13 cellular contexts compared by ENCODE assay signal in genomic region chr2:218732052-218732760, GRCh38. TPM values are rescaled to one million over a fixed set of nuclear protein-coding genes. Genes with fewer than 3 reads are reported as not detected.
DNase-seq lines count a peak whose midpoint lies in the region; ATAC-seq, FAIRE-seq and TF ChIP-seq lines count a peak whose summit lies in the region.
"Had no signal": no experiment of that assay in that cellular context is flagged by ENCODE, and none has a peak within 500 bp of the region (broad histone marks: within the 10 kb centered on the region; RNA-seq: fewer than 3 reads in every experiment).

No MANE protein-coding gene starts in this region.

- H3K36me3 Mint-ChIP-seq in H9 (ENCODE audit: insufficient read depth in 1 of 3, low read depth in 3 of 3), result peaks cover 17 to 39% (median 26%) of the 10 kb centered on the region in 3 experiments
- H3K36me3 Mint-ChIP-seq: natural killer cell had no signal

- H3K56ac ChIP-seq in H9 (ENCODE audit: insufficient read length, low read depth, low read length), result no peak overlapping the region

- H3K4me1 ChIP-seq in H9 (ENCODE audit: insufficient read depth, low read length), result peaks cover 11% of the 10 kb centered on the region
- peaks cover 54% of the 10 kb centered on the region for H3K4me1 ChIP-seq in keratinocyte (ENCODE audit: control insufficient read depth, extremely low read depth, insufficient read depth, low read length)
- peaks cover 12% of the 10 kb centered on the region for H3K4me1 ChIP-seq in smooth muscle cell (ENCODE audit: low read depth)

- no peak for TF ChIP-seq CTCF in H9 (conservative IDR thresholded peaks at IDR 0.05)
- TF ChIP-seq CTCF in keratinocyte (optimal IDR thresholded peaks at IDR 0.05 in 1 of 3, IDR thresholded peaks at IDR 0.05 in 1 of 3, conservative IDR thresholded peaks at IDR 0.05 in 1 of 3; ENCODE audit: extremely low read depth in 1 of 3, insufficient read depth in 2 of 3, low read length in 3 of 3), result no peak
- no peak for TF ChIP-seq CTCF in smooth muscle cell (IDR thresholded peaks at IDR 0.05; ENCODE audit: borderline replicate concordance, insufficient read depth, poor library complexity, severe bottlenecking)

- no peaks in the 10 kb centered on the region for H3K27me3 Mint-ChIP-seq in H9 (ENCODE audit: low read depth)
- H3K27me3 Mint-ChIP-seq: activated naive CD4-positive, alpha-beta T cell treated with anti-CD3 and anti-CD28 coated beads, Interleukin-2, amount 50 U/mL, for 24 hours; stimulated activated naive B cell treated with anti-CD40 and anti-IgM and Interleukin-4, amounts not matched to agents 10 μg/mL and 1 μg/mL and 100 μg/mL, for 72 hours had no signal

- peak overlapping the region in 2 of 3 experiments; percentile 52 to 90; a peak in 3 of 7 replicates for H3K27ac Mint-ChIP-seq in H9
- H3K27ac Mint-ChIP-seq: activated naive CD4-positive, alpha-beta T cell treated with anti-CD3 and anti-CD28 coated beads, Interleukin-2, amount 50 U/mL, for 24 hours; natural killer cell; stimulated activated naive B cell treated with anti-CD40 and anti-IgM and Interleukin-4, amounts not matched to agents 10 μg/mL and 1 μg/mL and 100 μg/mL, for 72 hours had no signal

- H4K5ac ChIP-seq in H9 (ENCODE audit: insufficient read length, low read depth, low read length), result no peak overlapping the region

- no peak overlapping the region for H3K4ac ChIP-seq in H9 (ENCODE audit: low read depth, low read length)

- DNase-seq in H9 (no peak), keratinocyte (ENCODE audit: low read depth, low spot score) (no peak), smooth muscle cell (lab: John Stamatoyannopoulos, UW; ENCODE audit: unreplicated experiment) (no peak), NCI-H1092 treated with DMSO at 0.1 percent for 48 hours (lab: John Stamatoyannopoulos, UW) (no peak), GM19238 (ENCODE audit: insufficient read length, low spot score) (no peak)
- DNase-seq: activated CD4-positive, alpha-beta T cell treated with anti-CD3 and anti-CD28 coated beads, Interleukin-2, amount 50 U/mL, for 4 hours; natural killer cell; NCI-H524 treated with DMSO at 0.1 percent for 48 hours; stimulated activated naive B cell treated with anti-CD40 and anti-IgM and Interleukin-4, amounts not matched to agents 10 μg/mL and 1 μg/mL and 100 μg/mL, for 72 hours had no signal

- ATAC-seq in HG02678 (IDR thresholded peaks at IDR 0.05; ENCODE audit: unreplicated experiment) (no peak), GM19324 (IDR thresholded peaks at IDR 0.05; ENCODE audit: low FRiP score, unreplicated experiment) (no peak)
- ATAC-seq: natural killer cell; stimulated activated naive B cell treated with anti-CD40 and anti-IgM and Interleukin-4, amounts not matched to agents 10 μg/mL and 1 μg/mL and 100 μg/mL, for 72 hours had no signal

- H3K79me1 ChIP-seq in H9 (ENCODE audit: insufficient read depth, low read depth, low read length, poor library complexity, severe bottlenecking), result peaks cover 6% of the 10 kb centered on the region

- H3K14ac ChIP-seq in H9 (ENCODE audit: insufficient read depth, low read length), result no peak overlapping the region

- H2AFZ ChIP-seq in H9 (ENCODE audit: low read length), result no peak overlapping the region
- no peak overlapping the region for H2AFZ ChIP-seq in keratinocyte (ENCODE audit: control insufficient read depth, low read length)
- no peak overlapping the region for H2AFZ ChIP-seq in smooth muscle cell (ENCODE audit: low read depth)

- no peaks in the 10 kb centered on the region for H3K23me2 ChIP-seq in H9 (ENCODE audit: insufficient read length, low read depth, low read length, poor library complexity, severe bottlenecking)

- H3K9ac ChIP-seq in H9 (ENCODE audit: extremely low read depth, insufficient read length, low read length) (no peak overlapping the region), keratinocyte (ENCODE audit: control insufficient read depth, extremely low read depth, insufficient read depth, low read length) (peak overlapping the region; percentile 65), smooth muscle cell (ENCODE audit: low read depth) (peak overlapping the region; percentile 56)

- no peak overlapping the region for H4K91ac ChIP-seq in H9 (ENCODE audit: insufficient read length, low read depth, low read length)

- no peak overlapping the region for H2BK120ac ChIP-seq in H9 (ENCODE audit: low read depth, low read length, poor library complexity, severe bottlenecking)

- H3K9me1 ChIP-seq in keratinocyte (ENCODE audit: control insufficient read depth, extremely low read depth, insufficient read depth, low read length), result no peaks in the 10 kb centered on the region

- H3K9me3 Mint-ChIP-seq in H9, result peaks cover 5 to 9% of the 10 kb centered on the region in 2 experiments

- H3K18ac ChIP-seq in H9 (ENCODE audit: insufficient read length, low read depth, low read length), result no peak overlapping the region

- no CpG with 5 or more reads among the region's 5 CpGs for WGBS in H9 (ENCODE audit: extremely low coverage, insufficient read length, low lambda C conversion rate)
- 96% methylated on average over 5 of the region's 5 CpGs for WGBS in smooth muscle cell (ENCODE audit: low lambda C conversion rate)

- peaks cover 23% of the 10 kb centered on the region for H3F3A ChIP-seq in smooth muscle cell (ENCODE audit: low read depth)

- no peak overlapping the region for H2BK15ac ChIP-seq in H9 (ENCODE audit: low read depth, low read length)

- H3T11ph ChIP-seq in H9 (ENCODE audit: low read length), result no peak overlapping the region

- no peaks in the 10 kb centered on the region for H3K27me3 ChIP-seq in H9 (ENCODE audit: insufficient read depth, low read length)
- no peaks in the 10 kb centered on the region for H3K27me3 ChIP-seq in keratinocyte (ENCODE audit: control insufficient read depth, extremely low read depth, insufficient read depth, low read length)
- no peaks in the 10 kb centered on the region for H3K27me3 ChIP-seq in smooth muscle cell (ENCODE audit: low read depth)

- no peak overlapping the region for H3K4me3 Mint-ChIP-seq in H9
- H3K4me3 Mint-ChIP-seq: activated naive CD4-positive, alpha-beta T cell treated with anti-CD3 and anti-CD28 coated beads, Interleukin-2, amount 50 U/mL, for 24 hours; natural killer cell; stimulated activated naive B cell treated with anti-CD40 and anti-IgM and Interleukin-4, amounts not matched to agents 10 μg/mL and 1 μg/mL and 100 μg/mL, for 72 hours had no signal

- no peaks in the 10 kb centered on the region for H4K20me1 ChIP-seq in H9 (ENCODE audit: control insufficient read depth, insufficient read depth, insufficient read length)
- no peaks in the 10 kb centered on the region for H4K20me1 ChIP-seq in keratinocyte (ENCODE audit: control insufficient read depth, extremely low read depth, insufficient read depth, low read length)
- H4K20me1 ChIP-seq in smooth muscle cell (ENCODE audit: low read depth), result peaks cover 13% of the 10 kb centered on the region

- dilution Hi-C loops in keratinocyte (cut with MboI; ENCODE audit: extremely low pct_ligation_motif_present, low sequenced_read_pairs), result no loop called here

- H3K36me3 ChIP-seq in keratinocyte (ENCODE audit: control insufficient read depth in 2 of 2, extremely low read depth in 1 of 2, insufficient read depth in 2 of 2, low read length in 2 of 2) (peaks cover 4 to 15% of the 10 kb centered on the region in 2 experiments), smooth muscle cell (ENCODE audit: low read depth) (no peaks in the 10 kb centered on the region)

- peaks cover 17% of the 10 kb centered on the region; the same call in 1 of the 2 replicates for H3K79me2 ChIP-seq in H9 (ENCODE audit: insufficient read depth, low read length)
- peaks cover 56% of the 10 kb centered on the region for H3K79me2 ChIP-seq in keratinocyte (ENCODE audit: control insufficient read depth, insufficient read depth, low read length)
- H3K79me2 ChIP-seq in smooth muscle cell (ENCODE audit: low read depth), result peaks cover 49% of the 10 kb centered on the region

- no peak overlapping the region for H2AK5ac ChIP-seq in H9 (ENCODE audit: insufficient read length, low read length)

- no peak overlapping the region for H3K23ac ChIP-seq in H9 (ENCODE audit: insufficient read length, low read depth, low read length)

- no peak overlapping the region for H4K8ac ChIP-seq in H9 (replicated peaks; ENCODE audit: insufficient read length, low read depth, low read length)

- peaks cover 22 to 27% of the 10 kb centered on the region in 2 experiments for H3K4me1 Mint-ChIP-seq in H9

- H2BK12ac ChIP-seq in H9 (ENCODE audit: insufficient read length, low read depth, low read length), result no peak overlapping the region

- H3K4me2 ChIP-seq in H9 (ENCODE audit: insufficient read depth, insufficient read length, low read length), result no peak overlapping the region
- H3K4me2 ChIP-seq in keratinocyte (ENCODE audit: control insufficient read depth, extremely low read depth, insufficient read depth, low read depth, low read length), result peak overlapping the region; percentile 93
- H3K4me2 ChIP-seq in smooth muscle cell, result peak overlapping the region; percentile 69

- H2BK5ac ChIP-seq in H9 (ENCODE audit: insufficient read length, low read length), result no peak overlapping the region

- H2BK20ac ChIP-seq in H9 (ENCODE audit: low read depth, low read length, poor library complexity, severe bottlenecking), result no peak overlapping the region

- H3K4me3 ChIP-seq in keratinocyte (ENCODE audit: control insufficient read depth in 2 of 3, extremely low read depth in 1 of 3, insufficient read depth in 2 of 3, low read depth in 1 of 3, low read length in 3 of 3) (peak overlapping the region in 1 of 3 experiments; percentile 35), smooth muscle cell (no peak overlapping the region)

- FAIRE-seq in keratinocyte (lab: Jason Lieb, UNC), result no peak

- H3K27ac ChIP-seq in H9 (ENCODE audit: insufficient read length, low read depth, low read length) (peak overlapping the region; percentile 60), angular gyrus (ENCODE audit: low read depth, low read length) (peak overlapping the region; percentile 84), keratinocyte (ENCODE audit: control insufficient read depth, insufficient read depth, low read length) (peak overlapping the region; percentile 95), smooth muscle cell (ENCODE audit: low read depth) (peak overlapping the region; percentile 94)

- H3K9me3 ChIP-seq in H9 (ENCODE audit: control insufficient read depth, low read depth, low read length) (no peaks in the 10 kb centered on the region), keratinocyte (ENCODE audit: control insufficient read depth, low read depth, low read length) (no peaks in the 10 kb centered on the region), smooth muscle cell (replicated peaks; ENCODE audit: low read depth) (no peaks in the 10 kb centered on the region)

RNA-seq across cellular contexts. Expression of gene TTLL4, which starts 21.6 kb away (rescaled TPM):
- 91.4 and 96.4 TPM in 2 replicates for total RNA-seq in H9 (2021)
- polyA plus RNA-seq in keratinocyte, result 19.6 to 26.3 TPM (median 20.1 TPM) in 3 replicates
- polyA plus RNA-seq in keratinocyte (2011; ENCODE audit: low read depth), result 6.0 TPM
- 10.2 and 17.3 TPM in 2 replicates for polyA plus RNA-seq in keratinocyte (2011; cell fraction: cytosol; rRNA removed)
- polyA plus RNA-seq in keratinocyte (2011; cell fraction: nucleus; rRNA removed), result 55.8 and 67.4 TPM in 2 replicates
- 11.2 and 16.5 TPM in 2 replicates for polyA plus RNA-seq in keratinocyte (2012; ENCODE audit: low replicate concordance)
- 41.4 to 49.7 TPM (median 45.4 TPM) in 3 replicates for polyA minus RNA-seq in keratinocyte
- polyA minus RNA-seq in keratinocyte (2011; cell fraction: cytosol; rRNA and poly(A)+ RNA removed), result 23.4 TPM
- 28.2 and 43.6 TPM in 2 replicates for polyA minus RNA-seq in keratinocyte (2011; cell fraction: nucleus; rRNA and poly(A)+ RNA removed)
- total RNA-seq in smooth muscle cell, result 21.5 and 38.3 TPM in 2 replicates
- polyA plus RNA-seq in smooth muscle cell, result 22.5 and 24.3 TPM in 2 replicates

RNA-seq across cellular contexts. Expression of gene CYP27A1, which starts 49.7 kb away (rescaled TPM):
- 3.1 and 3.4 TPM in 2 replicates for total RNA-seq in H9 (2021)
- polyA plus RNA-seq in keratinocyte, result 0.12 to 0.27 TPM (median 0.19 TPM) in 3 replicates
- polyA plus RNA-seq in keratinocyte (2011; ENCODE audit: low read depth), result not detected
- 0.05 and 0.32 TPM in 2 replicates for polyA plus RNA-seq in keratinocyte (2011; cell fraction: cytosol; rRNA removed)
- 0.56 and 0.88 TPM in 2 replicates for polyA plus RNA-seq in keratinocyte (2011; cell fraction: nucleus; rRNA removed)
- polyA plus RNA-seq in keratinocyte (2012; ENCODE audit: low replicate concordance), result 0.08 and 0.63 TPM in 2 replicates
- polyA minus RNA-seq in keratinocyte, result 0.40 TPM in 1 of 3 replicates, not detected in the others
- polyA minus RNA-seq in keratinocyte (2011; cell fraction: cytosol; rRNA and poly(A)+ RNA removed), result not detected
- polyA minus RNA-seq in keratinocyte (2011; cell fraction: nucleus; rRNA and poly(A)+ RNA removed), result 0.53 and 1.7 TPM in 2 replicates
- 9.6 and 11.2 TPM in 2 replicates for total RNA-seq in smooth muscle cell
- 11.5 and 14.9 TPM in 2 replicates for polyA plus RNA-seq in smooth muscle cell
